ENCODE assay signal across 29 cellular contexts in genomic region chr16:86428729-86429472, GRCh38.
DNase-seq lines count a peak whose midpoint lies in the region; ATAC-seq, FAIRE-seq and TF ChIP-seq lines count a peak whose summit lies in the region.
"Had no signal": no experiment of that assay in that cellular context is flagged by ENCODE, and none has a peak within 500 bp of the region (broad histone marks: within the 10 kb centered on the region; RNA-seq: fewer than 3 reads in every experiment).

No MANE protein-coding gene starts in this region.

- H3K4me2 ChIP-seq in A549 (no peak overlapping the region), HCT116 (ENCODE audit: low read length) (no peak overlapping the region), K562 (ENCODE audit: insufficient read depth, low read length) (no peak overlapping the region)

- no peak overlapping the region for H3K27ac Mint-ChIP-seq in activated T-helper 17 cell treated with anti-CD3 and anti-CD28 coated beads, Interleukin-2, amount 50 U/mL, for 72 hours
- H3K27ac Mint-ChIP-seq: activated CD4-positive, alpha-beta T cell treated with anti-CD3 and anti-CD28 coated beads for 36 hours; CD4-positive, CD25-positive, alpha-beta regulatory T cell; memory B cell; stimulated activated memory B cell treated with anti-CD40 and anti-IgM and Interleukin-4, amounts not matched to agents 10 μg/mL and 1 μg/mL and 100 μg/mL, for 72 hours; T-helper 1 cell treated with Interleukin-12 subunit alpha and Interleukin-12 subunit beta and Interleukin-4 antibody, amounts not matched to agents 30 μg/mL and 1 μg/mL, for 36 hours had no signal

- no peak overlapping the region for H3K27ac ChIP-seq in A549
- H3K27ac ChIP-seq in HCT116 (ENCODE audit: low read depth, low read length): no peak overlapping the region
- H3K27ac ChIP-seq in K562 (ENCODE audit: extremely low read depth, low read depth, low read length): no peak overlapping the region
- no peak overlapping the region for H3K27ac ChIP-seq in liver (ENCODE audit: low read depth in 1 of 2, low read length in 2 of 2)
- H3K27ac ChIP-seq: adrenal gland, brain microvascular endothelial cell, HL-60, SJCRH30, spleen, testis had no signal

- intact Hi-C loops in HCT116 (cut with micrococcal nuclease) (no loop called here), K562 (cut with micrococcal nuclease) (no loop called here)

- BruUV-seq in HCT116 (replicated peaks; lab: Mats Ljungman, UMichigan) (no TSS peak), K562 (replicated peaks; lab: Mats Ljungman, UMichigan) (no TSS peak)

- H4K20me1 ChIP-seq in HCT116 (ENCODE audit: insufficient read depth) (no peaks in the 10 kb centered on the region), K562 (replicated peaks; ENCODE audit: control insufficient read depth, insufficient read depth, low read length) (no peaks in the 10 kb centered on the region)

- H3K36me3 ChIP-seq in HCT116 (ENCODE audit: control insufficient read depth in 1 of 2, insufficient read depth in 2 of 2, low read length in 2 of 2): no peaks in the 10 kb centered on the region
- no peaks in the 10 kb centered on the region for H3K36me3 ChIP-seq in K562 (ENCODE audit: control insufficient read depth, insufficient read depth, low read length)
- H3K36me3 ChIP-seq in liver (ENCODE audit: control insufficient read depth in 4 of 4, insufficient read depth in 3 of 4, low read depth in 1 of 4, low read length in 3 of 4): no peaks in the 10 kb centered on the region
- H3K36me3 ChIP-seq: adrenal gland, brain microvascular endothelial cell, Peyer's patch, SJCRH30, spleen had no signal

- H3K4me1 ChIP-seq in A549 (no peaks in the 10 kb centered on the region), HCT116 (ENCODE audit: control insufficient read depth in 1 of 2, insufficient read depth in 2 of 2, low read length in 2 of 2) (peaks cover 11 to 18% of the 10 kb centered on the region in 2 experiments), K562 (replicated peaks in 1 of 2; ENCODE audit: control insufficient read depth in 2 of 2, insufficient read depth in 2 of 2, low read length in 2 of 2) (no peaks in the 10 kb centered on the region; a peak in 1 of 5 replicates), liver (ENCODE audit: control insufficient read depth in 4 of 4, insufficient read depth in 4 of 4, low read length in 3 of 4) (no peaks in the 10 kb centered on the region)
- H3K4me1 ChIP-seq: adrenal gland, spleen, testis had no signal

- TF ChIP-seq EP300 in A549 (IDR thresholded peaks at IDR 0.05) (no peak), K562 (IDR thresholded peaks at IDR 0.05; ENCODE audit: low read length) (no peak)

- H3K79me2 ChIP-seq in HCT116 (ENCODE audit: insufficient read depth, low read length) (no peaks in the 10 kb centered on the region), K562 (ENCODE audit: control insufficient read depth, insufficient read depth, low read length) (no peaks in the 10 kb centered on the region)

- H3K27me3 Mint-ChIP-seq in activated T-helper 17 cell treated with anti-CD3 and anti-CD28 coated beads, Interleukin-2, amount 50 U/mL, for 72 hours: peaks cover 3% of the 10 kb centered on the region
- H3K27me3 Mint-ChIP-seq: activated CD4-positive, alpha-beta T cell treated with anti-CD3 and anti-CD28 coated beads for 36 hours; CD4-positive, CD25-positive, alpha-beta regulatory T cell had no signal

- FAIRE-seq in A549 (lab: Jason Lieb, UNC): no peak
- FAIRE-seq in K562 (lab: Jason Lieb, UNC): no peak
- FAIRE-seq: endometrium had no signal

- POLR2A ChIA-PET in A549 (lab: Yijun Ruan, JAX) (no interaction called here), HCT116 (lab: Charles Lee) (no interaction called here), K562 (lab: Yijun Ruan, JAX) (interaction anchor here (0.9 kb wide), 1 partner anchor 47 kb away, joined by 3 read pairs; no protein-coding TSS in a partner anchor)

- H3K4me1 Mint-ChIP-seq in activated T-helper 17 cell treated with anti-CD3 and anti-CD28 coated beads, Interleukin-2, amount 50 U/mL, for 72 hours: no peaks in the 10 kb centered on the region
- H3K4me1 Mint-ChIP-seq: activated CD4-positive, alpha-beta T cell treated with anti-CD3 and anti-CD28 coated beads for 36 hours; CD4-positive, CD25-positive, alpha-beta regulatory T cell; memory B cell; stimulated activated memory B cell treated with anti-CD40 and anti-IgM and Interleukin-4, amounts not matched to agents 10 μg/mL and 1 μg/mL and 100 μg/mL, for 72 hours had no signal

- no peaks in the 10 kb centered on the region for H3K9me3 Mint-ChIP-seq in activated T-helper 17 cell treated with anti-CD3 and anti-CD28 coated beads, Interleukin-2, amount 50 U/mL, for 72 hours
- H3K9me3 Mint-ChIP-seq: memory B cell; stimulated activated memory B cell treated with anti-CD40 and anti-IgM and Interleukin-4, amounts not matched to agents 10 μg/mL and 1 μg/mL and 100 μg/mL, for 72 hours; T-helper 1 cell treated with Interleukin-12 subunit alpha and Interleukin-12 subunit beta and Interleukin-4 antibody, amounts not matched to agents 30 μg/mL and 1 μg/mL, for 36 hours had no signal

- no peak overlapping the region for H3K9ac ChIP-seq in HCT116 (ENCODE audit: low read length)
- no peak overlapping the region for H3K9ac ChIP-seq in K562 (ENCODE audit: insufficient read depth in 1 of 2, low read depth in 2 of 2, low read length in 2 of 2)
- no peak overlapping the region for H3K9ac ChIP-seq in liver (ENCODE audit: low read depth in 1 of 2, low read length in 2 of 2)

- WGBS in A549 (ENCODE audit: missing lambda C conversion rate): 34% methylated on average over 9 of the region's 9 CpGs
- WGBS in K562 (ENCODE audit: insufficient coverage, low coverage, missing lambda C conversion rate): 0% methylated on average over 8 of the region's 9 CpGs
- WGBS in liver: 72% methylated on average over 9 of the region's 9 CpGs

- no peaks in the 10 kb centered on the region for H3K9me2 ChIP-seq in HCT116 (ENCODE audit: insufficient read depth)

- ATAC-seq in A549 (no peak), HCT116 (peak; percentile 54), K562 (0 out of 3 replicates have a peak, but pooled peaks have one; percentile 33), GM19452 (IDR thresholded peaks at IDR 0.05; ENCODE audit: unreplicated experiment) (no peak), GM19463 (IDR thresholded peaks at IDR 0.05; ENCODE audit: unreplicated experiment) (no peak)
- no peak for ATAC-seq in activated T-helper 17 cell treated with anti-CD3 and anti-CD28 coated beads, Interleukin-2, amount 50 U/mL, for 72 hours (replicated peaks)
- ATAC-seq: activated CD4-positive, alpha-beta T cell treated with anti-CD3 and anti-CD28 coated beads for 36 hours; stimulated activated memory B cell treated with anti-CD40 and anti-IgM and Interleukin-4, amounts not matched to agents 10 μg/mL and 1 μg/mL and 100 μg/mL, for 72 hours had no signal

- no peak for TF ChIP-seq RAD21 in A549 (conservative IDR thresholded peaks at IDR 0.05 in 1 of 2, IDR thresholded peaks at IDR 0.05 in 1 of 2)
- TF ChIP-seq RAD21 in HCT116 (IDR thresholded peaks at IDR 0.05; ENCODE audit: low read depth): no peak
- TF ChIP-seq RAD21 in K562 (CRISPR knock-in tag; conservative IDR thresholded peaks at IDR 0.05 in 1 of 2, IDR thresholded peaks at IDR 0.05 in 1 of 2): no peak
- no peak for TF ChIP-seq RAD21 in liver (IDR thresholded peaks at IDR 0.05)

- no peaks in the 10 kb centered on the region for H3K36me3 Mint-ChIP-seq in activated T-helper 17 cell treated with anti-CD3 and anti-CD28 coated beads, Interleukin-2, amount 50 U/mL, for 72 hours (ENCODE audit: low read depth)
- H3K36me3 Mint-ChIP-seq: CD4-positive, CD25-positive, alpha-beta regulatory T cell; memory B cell; stimulated activated memory B cell treated with anti-CD40 and anti-IgM and Interleukin-4, amounts not matched to agents 10 μg/mL and 1 μg/mL and 100 μg/mL, for 72 hours had no signal

- peaks cover 9% of the 10 kb centered on the region; the same call in 1 of the 2 replicates for H3K27me3 ChIP-seq in HCT116 (ENCODE audit: insufficient read depth, low read length)
- peaks cover 15 to 70% of the 10 kb centered on the region in 2 experiments; a peak in 4 of 5 replicates for H3K27me3 ChIP-seq in K562 (ENCODE audit: control insufficient read depth in 2 of 2, insufficient read depth in 2 of 2, low read length in 2 of 2)
- peaks cover 0 to 2% (median 0%) of the 10 kb centered on the region in 4 donors for H3K27me3 ChIP-seq in liver (ENCODE audit: control insufficient read depth in 4 of 4, insufficient read depth in 4 of 4, low read length in 3 of 4)
- H3K27me3 ChIP-seq: adrenal gland, Peyer's patch, SJCRH30, testis had no signal

- H3K4me3 ChIP-seq in A549: no peak overlapping the region
- no peak overlapping the region for H3K4me3 ChIP-seq in HCT116 (replicated peaks in 1 of 2; ENCODE audit: low read depth in 1 of 2, low read length in 2 of 2)
- H3K4me3 ChIP-seq in K562: no peak overlapping the region
- no peak overlapping the region for H3K4me3 ChIP-seq in liver (ENCODE audit: low read depth in 1 of 3, low read length in 3 of 3)
- H3K4me3 ChIP-seq: adrenal gland, Peyer's patch, SJCRH30, spleen, testis had no signal

- no peak overlapping the region for H3K4me3 Mint-ChIP-seq in activated T-helper 17 cell treated with anti-CD3 and anti-CD28 coated beads, Interleukin-2, amount 50 U/mL, for 72 hours
- H3K4me3 Mint-ChIP-seq: activated CD4-positive, alpha-beta T cell treated with anti-CD3 and anti-CD28 coated beads for 36 hours; CD4-positive, CD25-positive, alpha-beta regulatory T cell; memory B cell; stimulated activated memory B cell treated with anti-CD40 and anti-IgM and Interleukin-4, amounts not matched to agents 10 μg/mL and 1 μg/mL and 100 μg/mL, for 72 hours; T-helper 1 cell treated with Interleukin-12 subunit alpha and Interleukin-12 subunit beta and Interleukin-4 antibody, amounts not matched to agents 30 μg/mL and 1 μg/mL, for 36 hours had no signal

- H3K9me1 ChIP-seq in K562 (ENCODE audit: control insufficient read depth, insufficient read depth, low read length): no peaks in the 10 kb centered on the region

- DNase-seq in A549 (ENCODE audit: low read depth in 1 of 2, low spot score in 1 of 2) (peak in 1 of 2 experiments; percentile 10), HCT116 (ENCODE audit: low read depth, low spot score) (peak; percentile 32), K562 (ENCODE audit: extremely low read depth in 1 of 4, low spot score in 3 of 4) (peak; percentile 4 to 27 (median 26))
- DNase-seq: activated CD4-positive, alpha-beta T cell treated with anti-CD3 and anti-CD28 coated beads for 36 hours; activated CD8-positive, alpha-beta memory T cell treated with anti-CD3 and anti-CD28 coated beads for 24 hours; activated naive CD4-positive, alpha-beta T cell; activated T-cell treated with anti-CD3 and anti-CD28 coated beads, Interleukin-2, amount 50 U/mL, for 1 hour; adrenal gland; brain microvascular endothelial cell; CD4-positive, CD25-positive, alpha-beta regulatory T cell; cortex of kidney; NCI-H1105; NCI-H2081; NCI-H446; occipital lobe; Peyer's patch; spleen; stimulated activated CD4-positive, alpha-beta T cell treated with anti-CD3 and anti-CD28 coated beads, Interleukin-2, amount 100 ng/mL, for 48 hours; testis had no signal

- TF ChIP-seq CTCF in A549 (IDR thresholded peaks at IDR 0.05) (no peak), HCT116 (IDR thresholded peaks at IDR 0.05 in 2 of 3, conservative IDR thresholded peaks at IDR 0.05 in 1 of 3; ENCODE audit: borderline replicate concordance in 1 of 3, insufficient read depth in 1 of 3, low read depth in 2 of 3, low read length in 2 of 3) (no peak), K562 (IDR thresholded peaks at IDR 0.05 in 2 of 3, conservative IDR thresholded peaks at IDR 0.05 in 1 of 3; ENCODE audit: insufficient read depth in 2 of 3, low read depth in 1 of 3, low read length in 3 of 3) (no peak), liver (IDR thresholded peaks at IDR 0.05; ENCODE audit: low read depth, low read length, missing input control) (no peak)

- CTCF ChIA-PET in A549 (lab: Yijun Ruan, JAX) (interaction anchor here (1.0 to 1.2 kb wide), 2 partner anchors 13 to 89 kb away, joined by 3 to 4 read pairs; no protein-coding TSS in a partner anchor), HCT116 (lab: Charles Lee) (interaction anchor here (1.1 kb wide), 1 partner anchor 177 kb away, joined by 3 read pairs; no protein-coding TSS in a partner anchor), K562 (lab: Yijun Ruan, JAX; ENCODE audit: low intra/inter-chr PET ratio) (no interaction called here)

- RAD21 ChIA-PET in HCT116 (lab: Charles Lee; ENCODE audit: low non-redundant PET in 1 of 2, low total read pairs in 2 of 2, uncharacterized antibody in 2 of 2, unreplicated experiment in 2 of 2): no interaction called here

- H2AFZ ChIP-seq in HCT116 (ENCODE audit: low read depth, low read length, poor library complexity, severe bottlenecking) (no peak overlapping the region), K562 (ENCODE audit: low read depth, low read length) (no peak overlapping the region)

- H3K9me3 ChIP-seq in A549 (no peaks in the 10 kb centered on the region), HCT116 (ENCODE audit: control insufficient read depth in 1 of 2, insufficient read depth in 1 of 2, low read depth in 1 of 2, low read length in 2 of 2) (no peaks in the 10 kb centered on the region), K562 (replicated peaks; ENCODE audit: control insufficient read depth, insufficient read depth, low read depth, low read length) (no peaks in the 10 kb centered on the region), liver (ENCODE audit: control insufficient read depth in 4 of 4, low read length in 3 of 4) (no peaks in the 10 kb centered on the region)
- H3K9me3 ChIP-seq: adrenal gland, Peyer's patch, SJCRH30, testis had no signal

- TF ChIP-seq POLR2A in A549 (IDR thresholded peaks at IDR 0.05; ENCODE audit: low read length) (no peak), HCT116 (IDR thresholded peaks at IDR 0.05; ENCODE audit: borderline replicate concordance, extremely low read depth, insufficient read depth, insufficient read length) (no peak), K562 (conservative IDR thresholded peaks at IDR 0.05) (no peak)

- in situ Hi-C loops in K562 (cut with MboI): no loop called here

Comparison
In these comparisons a context has a peak if more than half of its experiments do, and no peak if none do; other contexts are left out.
1. ATAC-seq: peak in HCT116 (single experiment) and K562 (single experiment); none in A549 (0 of 2), GM19452 (single experiment), activated T-helper 17 cell treated with anti-CD3 and anti-CD28 coated beads, Interleukin-2, amount 50 U/mL, for 72 hours (single experiment) and GM19463 (single experiment).
2. Of the 35 proteins assayed by ChIP-seq in both K562 and A549: peak only in K562: none; only in A549: none; in both: USF2; in neither: 34.